ENCODE assay signal across 11 cellular contexts in the genomic region with DNA sequence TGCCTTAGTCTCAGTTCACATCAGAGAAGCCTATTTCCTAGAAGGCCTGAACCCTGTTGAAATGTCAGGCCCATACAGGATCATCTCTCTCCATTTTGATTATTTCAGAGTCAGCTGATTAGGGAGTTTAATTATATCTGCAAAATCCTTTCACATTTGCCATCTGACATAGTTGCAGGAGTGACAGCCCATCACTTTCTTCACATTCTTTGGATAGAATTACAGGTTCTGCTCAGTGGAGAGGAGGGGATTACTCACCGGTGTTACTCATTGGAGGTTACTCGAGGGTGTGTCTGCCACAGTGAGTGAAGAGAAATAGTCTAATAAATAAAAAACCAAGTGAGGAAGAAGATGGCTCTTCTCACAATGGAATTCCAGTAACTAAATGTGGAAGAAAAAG.
DNase-seq lines count a peak whose midpoint lies in the region; ATAC-seq, FAIRE-seq and TF ChIP-seq lines count a peak whose summit lies in the region.
"Had no signal": no experiment of that assay in that cellular context is flagged by ENCODE, and none has a peak within 500 bp of the region (broad histone marks: within the 10 kb centered on the region; RNA-seq: fewer than 3 reads in every experiment).

No MANE protein-coding gene starts in this region.

- ATAC-seq in HG03135 (IDR thresholded peaks at IDR 0.05; ENCODE audit: unreplicated experiment): no peak

- DNase-seq in ACHN (peak; percentile 69), H4 (ENCODE audit: low spot score) (peak; percentile 7), keratinocyte (ENCODE audit: low read depth, low spot score) (peak; percentile 45), small intestine (no peak), mesenteric fat pad (ENCODE audit: low spot score) (no peak), WERI-Rb-1 (no peak)
- no peak for DNase-seq in activated T-helper 1 cell treated with anti-CD3 and anti-CD28 coated beads, Interleukin-12 subunit alpha, Interleukin-12 subunit beta, Interleukin-2, Interleukin-4 antibody, amounts not matched to agents 30 ng/mL and 10 ng/mL and 1 ng/mL, durations not matched to agents 14 hours and 24 hours and 36 hours (ENCODE audit: low spot score)
- DNase-seq: activated CD4-positive, CD25-positive, alpha-beta regulatory T cell treated with anti-CD3 and anti-CD28 coated beads, Interleukin-2, amount 50 U/mL, for 72 hours; NCI-H510A had no signal

- H3K36me3 Mint-ChIP-seq in activated T-helper 1 cell treated with anti-CD3 and anti-CD28 coated beads, Interleukin-12 subunit alpha, Interleukin-12 subunit beta, Interleukin-2, Interleukin-4 antibody, amounts not matched to agents 30 ng/mL and 10 ng/mL and 1 ng/mL, durations not matched to agents 14 hours and 24 hours and 36 hours (ENCODE audit: low read depth): peaks cover 21% of the 10 kb centered on the region

- WGBS in small intestine, 3 donors: 76 to 89% (median 79%) methylated on average over 2 of the region's 2 CpGs

- H3K4me3 ChIP-seq in keratinocyte (ENCODE audit: control insufficient read depth in 2 of 3, extremely low read depth in 1 of 3, insufficient read depth in 2 of 3, low read depth in 1 of 3, low read length in 3 of 3) (no peak overlapping the region), small intestine (ENCODE audit: low read depth in 1 of 2, low read length in 2 of 2) (no peak overlapping the region), WERI-Rb-1 (ENCODE audit: low read depth, low read length) (no peak overlapping the region)

- no peak for TF ChIP-seq CTCF in keratinocyte (optimal IDR thresholded peaks at IDR 0.05 in 1 of 3, IDR thresholded peaks at IDR 0.05 in 1 of 3, conservative IDR thresholded peaks at IDR 0.05 in 1 of 3; ENCODE audit: extremely low read depth in 1 of 3, insufficient read depth in 2 of 3, low read length in 3 of 3)
- TF ChIP-seq CTCF in WERI-Rb-1 (IDR thresholded peaks at IDR 0.05; ENCODE audit: low read depth, low read length): no peak

- no peaks in the 10 kb centered on the region for H3K9me3 Mint-ChIP-seq in activated T-helper 1 cell treated with anti-CD3 and anti-CD28 coated beads, Interleukin-12 subunit alpha, Interleukin-12 subunit beta, Interleukin-2, Interleukin-4 antibody, amounts not matched to agents 30 ng/mL and 10 ng/mL and 1 ng/mL, durations not matched to agents 14 hours and 24 hours and 36 hours

- H3K4me2 ChIP-seq in keratinocyte (ENCODE audit: control insufficient read depth, extremely low read depth, insufficient read depth, low read depth, low read length): no peak overlapping the region

- H3K4me1 Mint-ChIP-seq in activated T-helper 1 cell treated with anti-CD3 and anti-CD28 coated beads, Interleukin-12 subunit alpha, Interleukin-12 subunit beta, Interleukin-2, Interleukin-4 antibody, amounts not matched to agents 30 ng/mL and 10 ng/mL and 1 ng/mL, durations not matched to agents 14 hours and 24 hours and 36 hours (ENCODE audit: low read depth): peaks cover 62% of the 10 kb centered on the region

- H3K9me1 ChIP-seq in keratinocyte (ENCODE audit: control insufficient read depth, extremely low read depth, insufficient read depth, low read length): no peaks in the 10 kb centered on the region

- no peak overlapping the region for H2AFZ ChIP-seq in keratinocyte (ENCODE audit: control insufficient read depth, low read length)

- H3K9me3 ChIP-seq in keratinocyte (ENCODE audit: control insufficient read depth, low read depth, low read length) (no peaks in the 10 kb centered on the region), small intestine (ENCODE audit: control insufficient read depth, low read depth) (no peaks in the 10 kb centered on the region), WERI-Rb-1 (ENCODE audit: severe bottlenecking) (no peaks in the 10 kb centered on the region)

- peak overlapping the region; percentile 55 for H3K27ac Mint-ChIP-seq in activated T-helper 1 cell treated with anti-CD3 and anti-CD28 coated beads, Interleukin-12 subunit alpha, Interleukin-12 subunit beta, Interleukin-2, Interleukin-4 antibody, amounts not matched to agents 30 ng/mL and 10 ng/mL and 1 ng/mL, durations not matched to agents 14 hours and 24 hours and 36 hours

- H3K27me3 Mint-ChIP-seq in activated T-helper 1 cell treated with anti-CD3 and anti-CD28 coated beads, Interleukin-12 subunit alpha, Interleukin-12 subunit beta, Interleukin-2, Interleukin-4 antibody, amounts not matched to agents 30 ng/mL and 10 ng/mL and 1 ng/mL, durations not matched to agents 14 hours and 24 hours and 36 hours (ENCODE audit: insufficient read depth): no peaks in the 10 kb centered on the region

- H3K36me3 ChIP-seq in keratinocyte (ENCODE audit: control insufficient read depth in 2 of 2, extremely low read depth in 1 of 2, insufficient read depth in 2 of 2, low read length in 2 of 2): peaks cover 0 to 3% of the 10 kb centered on the region in 2 experiments
- H3K36me3 ChIP-seq in small intestine (ENCODE audit: control insufficient read depth in 2 of 2, insufficient read depth in 2 of 2, low read length in 2 of 2): no peaks in the 10 kb centered on the region
- peaks cover 10% of the 10 kb centered on the region for H3K36me3 ChIP-seq in WERI-Rb-1

- peaks cover 32% of the 10 kb centered on the region for H3K4me1 ChIP-seq in keratinocyte (ENCODE audit: control insufficient read depth, extremely low read depth, insufficient read depth, low read length)
- H3K4me1 ChIP-seq in small intestine (ENCODE audit: control insufficient read depth in 2 of 2, insufficient read depth in 1 of 2, low read depth in 1 of 2, low read length in 1 of 2): peaks cover 0 to 10% of the 10 kb centered on the region in 2 donors

- no peaks in the 10 kb centered on the region for H3K79me2 ChIP-seq in keratinocyte (ENCODE audit: control insufficient read depth, insufficient read depth, low read length)

- dilution Hi-C loops in keratinocyte (cut with MboI; ENCODE audit: extremely low pct_ligation_motif_present, low sequenced_read_pairs): no loop called here

- FAIRE-seq in keratinocyte (lab: Jason Lieb, UNC): peak; percentile 59
- FAIRE-seq in small intestine (lab: Jason Lieb, UNC): no peak
- FAIRE-seq: G401.6 had no signal

- no peaks in the 10 kb centered on the region for H3K27me3 ChIP-seq in keratinocyte (ENCODE audit: control insufficient read depth, extremely low read depth, insufficient read depth, low read length)
- H3K27me3 ChIP-seq in small intestine (ENCODE audit: control insufficient read depth in 2 of 2, insufficient read depth in 2 of 2, low read length in 2 of 2): no peaks in the 10 kb centered on the region
- no peaks in the 10 kb centered on the region for H3K27me3 ChIP-seq in WERI-Rb-1 (ENCODE audit: insufficient read depth, low read depth, severe bottlenecking)

- intact Hi-C loops in activated T-helper 1 cell treated with anti-CD3 and anti-CD28 coated beads, Interleukin-12 subunit alpha, Interleukin-12 subunit beta, Interleukin-2, Interleukin-4 antibody, amounts not matched to agents 30 ng/mL and 10 ng/mL and 1 ng/mL, durations not matched to agents 14 hours and 24 hours and 36 hours (cut with micrococcal nuclease): loop anchor here (5.0 to 10.0 kb wide), 4 partner anchors 166 to 1692 kb away; no protein-coding TSS in a partner anchor

- no peaks in the 10 kb centered on the region for H4K20me1 ChIP-seq in keratinocyte (ENCODE audit: control insufficient read depth, extremely low read depth, insufficient read depth, low read length)

- peak overlapping the region; percentile 30 for H3K4me3 Mint-ChIP-seq in activated T-helper 1 cell treated with anti-CD3 and anti-CD28 coated beads, Interleukin-12 subunit alpha, Interleukin-12 subunit beta, Interleukin-2, Interleukin-4 antibody, amounts not matched to agents 30 ng/mL and 10 ng/mL and 1 ng/mL, durations not matched to agents 14 hours and 24 hours and 36 hours

- peak overlapping the region; percentile 73 for H3K27ac ChIP-seq in keratinocyte (ENCODE audit: control insufficient read depth, insufficient read depth, low read length)
- H3K27ac ChIP-seq in small intestine (ENCODE audit: low read depth in 1 of 2, low read length in 1 of 2): no peak overlapping the region
- no peak overlapping the region for H3K27ac ChIP-seq in WERI-Rb-1

- in situ Hi-C loops in ACHN (cut with HindIII; ENCODE audit: low pct_ligation_motif_present, low pct_unique_long_range_greater_than_20kb, low sequenced_read_pairs): no loop called here

- H3K9ac ChIP-seq in keratinocyte (ENCODE audit: control insufficient read depth, extremely low read depth, insufficient read depth, low read length): no peak overlapping the region

Comparison
In these comparisons a context has a peak if more than half of its experiments do, and no peak if none do; other contexts are left out.
1. DNase-seq: peak in ACHN (single experiment), H4 (single experiment) and keratinocyte (single experiment); none in activated T-helper 1 cell treated with anti-CD3 and anti-CD28 coated beads, Interleukin-12 subunit alpha, Interleukin-12 subunit beta, Interleukin-2, Interleukin-4 antibody, amounts not matched to agents 30 ng/mL and 10 ng/mL and 1 ng/mL, durations not matched to agents 14 hours and 24 hours and 36 hours (single experiment), small intestine (single experiment), mesenteric fat pad (single experiment) and WERI-Rb-1 (single experiment).